Comparison of ENCODE assay signal across 12 cellular contexts in the genomic region with DNA sequence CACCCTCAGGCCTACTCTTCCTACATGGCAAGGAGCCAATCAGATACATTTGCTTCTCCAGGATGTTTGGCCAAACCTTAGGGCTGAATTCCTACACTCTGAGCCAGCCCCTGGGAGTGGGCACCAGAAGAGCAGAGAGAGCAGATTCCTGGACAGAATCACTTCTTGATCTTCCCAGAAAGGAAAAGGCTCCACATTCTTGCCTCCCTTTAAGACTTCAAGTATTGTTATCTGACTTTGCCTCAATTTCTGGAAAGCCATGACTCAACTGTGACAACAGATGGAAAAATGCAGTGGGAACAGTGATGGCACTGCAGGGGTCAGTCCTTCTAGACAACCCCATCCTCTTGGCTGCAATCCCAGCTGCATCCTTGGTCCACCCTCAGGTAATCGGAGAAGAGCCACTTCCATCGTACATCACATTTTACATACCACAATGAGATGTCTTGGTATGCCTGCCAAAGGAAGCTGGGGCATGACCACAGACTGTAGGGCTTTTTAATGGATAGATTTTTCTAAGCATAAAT. TPM values are rescaled to one million over a fixed set of nuclear protein-coding genes. Genes with fewer than 3 reads are reported as not detected.
DNase-seq lines count a peak whose midpoint lies in the region; ATAC-seq and TF ChIP-seq lines count a peak whose summit lies in the region.
"Had no signal": no experiment of that assay in that cellular context is flagged by ENCODE, and none has a peak within 500 bp of the region (broad histone marks: within the 10 kb centered on the region; RNA-seq: fewer than 3 reads in every experiment).

No MANE protein-coding gene starts in this region.

- no peak overlapping the region for H2BK12ac ChIP-seq in trophoblast cell (ENCODE audit: low read length)

- H3K9ac ChIP-seq in trophoblast cell (ENCODE audit: low read length) = no peak overlapping the region

- WGBS in trophoblast cell (ENCODE audit: extremely low coverage, insufficient coverage, insufficient read length) = no CpG with 5 or more reads among the region's 2 CpGs

- no peak for TF ChIP-seq CTCF in Panc1 (IDR thresholded peaks at IDR 0.05)

- no peaks in the 10 kb centered on the region for H3K9me3 Mint-ChIP-seq in activated naive CD8-positive, alpha-beta T cell treated with anti-CD3 and anti-CD28 coated beads for 36 hours
- H3K9me3 Mint-ChIP-seq: activated T-helper 2 cell treated with anti-CD3 and anti-CD28 coated beads, Interferon-gamma antibody, Interleukin-2, Interleukin-4, amounts not matched to agents 10 μg/mL and 5 μg/mL and 100 μg/mL, durations not matched to agents 14 hours and 24 hours and 36 hours had no signal

- H3K4me1 ChIP-seq in Panc1 (ENCODE audit: control insufficient read depth, insufficient read depth, low read length) (no peaks in the 10 kb centered on the region), trophoblast cell (ENCODE audit: control insufficient read depth in 1 of 2, insufficient read depth in 2 of 2, low read length in 2 of 2) (peaks cover 7 to 12% of the 10 kb centered on the region in 2 experiments)

- no peak overlapping the region for H2BK5ac ChIP-seq in trophoblast cell (ENCODE audit: low read depth, low read length, poor library complexity)

- H4K91ac ChIP-seq in trophoblast cell (ENCODE audit: low read depth, low read length) = no peak overlapping the region

- H3K18ac ChIP-seq in trophoblast cell (ENCODE audit: low read length) = no peak overlapping the region

- H3K14ac ChIP-seq in trophoblast cell (ENCODE audit: low read length) = no peak overlapping the region

- H2AFZ ChIP-seq in trophoblast cell (ENCODE audit: insufficient read depth, low read length, poor library complexity) = no peak overlapping the region

- intact Hi-C loops in Panc1 (cut with micrococcal nuclease; ENCODE audit: unreplicated experiment) = no loop called here

- H3K4me2 ChIP-seq in trophoblast cell (ENCODE audit: low read length) = no peak overlapping the region

- DNase-seq in ELF-1 (ENCODE audit: low read depth, low spot score) = peak; percentile 42
- DNase-seq in Panc1 (ENCODE audit: low read depth, low spot score) = no peak
- DNase-seq in dermis blood vessel endothelial cell = peak; percentile 88
- DNase-seq in trophoblast cell = peak; percentile 85 to 89
- DNase-seq in NCI-H510A treated with DMSO at 0.1 percent for 48 hours (lab: John Stamatoyannopoulos, UW) = no peak
- no peak for DNase-seq in central memory CD4-positive, alpha-beta T cell
- DNase-seq in activated naive CD8-positive, alpha-beta T cell treated with anti-CD3 and anti-CD28 coated beads for 36 hours = no peak
- DNase-seq: head of caudate nucleus; OCI-M1; stimulated activated naive CD8-positive, alpha-beta T cell treated with anti-CD3 and anti-CD28 coated beads, Interleukin-15, Interleukin-2, amounts not matched to agents 100 U/mL and 50 U/mL, for 24 hours had no signal

- H3K27ac ChIP-seq in Panc1 (ENCODE audit: low read length) (no peak overlapping the region), trophoblast cell (ENCODE audit: low read depth, low read length) (peak overlapping the region; percentile 51)

- no peaks in the 10 kb centered on the region for H3K27me3 ChIP-seq in Panc1 (ENCODE audit: control insufficient read depth, insufficient read depth, low read length)
- no peaks in the 10 kb centered on the region for H3K27me3 ChIP-seq in trophoblast cell (ENCODE audit: insufficient read depth, low read length)

- in situ Hi-C loops in Panc1 (cut with HindIII; ENCODE audit: low pct_unique_long_range_greater_than_20kb, low sequenced_read_pairs) = no loop called here

- H3K27me3 Mint-ChIP-seq in activated naive CD8-positive, alpha-beta T cell treated with anti-CD3 and anti-CD28 coated beads for 36 hours = peaks cover 11% of the 10 kb centered on the region

- H4K12ac ChIP-seq in trophoblast cell (ENCODE audit: low read depth, low read length) = no peak overlapping the region

- BruUV-seq in Panc1 (replicated peaks; lab: Mats Ljungman, UMichigan) = no TSS peak

- H2AK5ac ChIP-seq in trophoblast cell (ENCODE audit: low read length) = no peak overlapping the region

- H3K36me3 ChIP-seq in Panc1 (ENCODE audit: control insufficient read depth, insufficient read depth, low read length) (no peaks in the 10 kb centered on the region), trophoblast cell (ENCODE audit: control insufficient read depth in 1 of 2, insufficient read depth in 2 of 2, low read length in 2 of 2) (peaks cover 12 to 20% of the 10 kb centered on the region in 2 experiments)

- peaks cover 3% of the 10 kb centered on the region for H3K79me1 ChIP-seq in trophoblast cell (ENCODE audit: low read length)

- no peak overlapping the region for H3K4ac ChIP-seq in trophoblast cell (ENCODE audit: low read depth, low read length)

- POLR2A ChIA-PET in Panc1 (lab: Charles Lee) = no interaction called here

- peaks cover 5% of the 10 kb centered on the region for H3K79me2 ChIP-seq in trophoblast cell (ENCODE audit: control insufficient read depth, insufficient read depth, low read length, poor library complexity)

- H3K4me3 ChIP-seq in Panc1 (ENCODE audit: low read depth in 2 of 2, low read length in 2 of 2) = no peak overlapping the region
- H3K4me3 ChIP-seq in trophoblast cell (ENCODE audit: low read depth, low read length) = no peak overlapping the region

- no peak overlapping the region for H3K27ac Mint-ChIP-seq in activated naive CD8-positive, alpha-beta T cell treated with anti-CD3 and anti-CD28 coated beads for 36 hours
- H3K27ac Mint-ChIP-seq: activated T-helper 2 cell treated with anti-CD3 and anti-CD28 coated beads, Interferon-gamma antibody, Interleukin-2, Interleukin-4, amounts not matched to agents 10 μg/mL and 5 μg/mL and 100 μg/mL, durations not matched to agents 14 hours and 24 hours and 36 hours had no signal

- no peak overlapping the region for H3K4me3 Mint-ChIP-seq in activated naive CD8-positive, alpha-beta T cell treated with anti-CD3 and anti-CD28 coated beads for 36 hours

- CTCF ChIA-PET in Panc1 (lab: Charles Lee) = no interaction called here

- H4K8ac ChIP-seq in trophoblast cell (ENCODE audit: low read depth, low read length) = no peak overlapping the region

- H3K9me3 ChIP-seq in Panc1 (ENCODE audit: control insufficient read depth, insufficient read depth, low read depth, low read length) (no peaks in the 10 kb centered on the region), trophoblast cell (ENCODE audit: insufficient read depth, low read depth, low read length) (no peaks in the 10 kb centered on the region)

- no peak overlapping the region for H2BK120ac ChIP-seq in trophoblast cell (ENCODE audit: insufficient read depth, low read length, poor library complexity)

- no peak overlapping the region for H3K23ac ChIP-seq in trophoblast cell (ENCODE audit: low read length)

- H3K36me3 Mint-ChIP-seq in activated naive CD8-positive, alpha-beta T cell treated with anti-CD3 and anti-CD28 coated beads for 36 hours = no peaks in the 10 kb centered on the region

- no peaks in the 10 kb centered on the region for H3K4me1 Mint-ChIP-seq in activated naive CD8-positive, alpha-beta T cell treated with anti-CD3 and anti-CD28 coated beads for 36 hours

- ATAC-seq in Panc1 (peak; percentile 42), HG02938 (IDR thresholded peaks at IDR 0.05; ENCODE audit: unreplicated experiment) (no peak)
- ATAC-seq: stimulated activated naive CD8-positive, alpha-beta T cell treated with anti-CD3 and anti-CD28 coated beads, Interleukin-15, Interleukin-2, amounts not matched to agents 100 U/mL and 50 U/mL, for 24 hours had no signal

RNA-seq across cellular contexts. Expression of gene SLCO2A1, which starts 21.0 kb away (rescaled TPM):
- total RNA-seq in Panc1 (2021; ENCODE audit: unreplicated experiment) (0.62 TPM), dermis blood vessel endothelial cell (4.9 and 10.7 TPM in 2 replicates)
- polyA plus RNA-seq in Panc1 (2012; ENCODE audit: insufficient read length) = 3.8 TPM
- 416 and 421 TPM in 2 replicates for polyA plus RNA-seq in trophoblast cell (2013)
- total RNA-seq in activated naive CD8-positive, alpha-beta T cell treated with anti-CD3 and anti-CD28 coated beads for 36 hours = under 1 TPM in 1 of 2 experiments, not detected in 1; 0.08 TPM
- total RNA-seq: activated T-helper 2 cell treated with anti-CD3 and anti-CD28 coated beads, Interferon-gamma antibody, Interleukin-2, Interleukin-4, amounts not matched to agents 10 μg/mL and 5 μg/mL and 100 μg/mL, durations not matched to agents 14 hours and 24 hours and 36 hours had no signal

Comparison
In these comparisons a context has a peak if more than half of its experiments do, and no peak if none do; other contexts are left out.
1. DNase-seq: peak in ELF-1 (single experiment), dermis blood vessel endothelial cell (single experiment) and trophoblast cell (2 of 2); none in Panc1 (single experiment), NCI-H510A treated with DMSO at 0.1 percent for 48 hours (single experiment), central memory CD4-positive, alpha-beta T cell (single experiment) and activated naive CD8-positive, alpha-beta T cell treated with anti-CD3 and anti-CD28 coated beads for 36 hours (single experiment).